8 cellular contexts compared by ENCODE assay signal in genomic region chr7:82443044-82443800, GRCh38. TPM values are rescaled to one million over a fixed set of nuclear protein-coding genes. Genes with fewer than 3 reads are reported as not detected.
DNase-seq lines count a peak whose midpoint lies in the region; ATAC-seq and TF ChIP-seq lines count a peak whose summit lies in the region.

CACNA2D1 (minus strand) TSS chr7:82443777.

- no peak for DNase-seq in AG04449 (ENCODE audit: low read depth, low spot score)
- peak; percentile 58 for DNase-seq in GM10266 (ENCODE audit: extremely low spot score)
- DNase-seq in NCI-H774 (lab: John Stamatoyannopoulos, UW), result peak; percentile 78
- no peak for DNase-seq in coronary artery (ENCODE audit: low spot score)
- DNase-seq in left colon, result peak in 1 of 2 donors; percentile 22
- DNase-seq in stimulated activated effector memory CD8-positive, alpha-beta T cell treated with anti-CD3 and anti-CD28 coated beads, Interleukin-12 subunit alpha, Interleukin-12 subunit beta, amount 100 ng/mL, for 72 hours (ENCODE audit: low spot score in 2 of 2), result no peak
- DNase-seq in NCI-H2196 treated with DMSO at 0.1 percent for 48 hours (lab: John Stamatoyannopoulos, UW; ENCODE audit: unreplicated experiment), result no peak

- POLR2A ChIA-PET in AG04449 (lab: Yijun Ruan, JAX), result no interaction called here

- peak within 1 kb of the TSS; percentile 93 to 96 for H3K27ac ChIP-seq in coronary artery

- CTCF ChIA-PET in AG04449 (lab: Yijun Ruan, JAX), result no interaction called here

- H3K4me3 Mint-ChIP-seq in stimulated activated effector memory CD8-positive, alpha-beta T cell treated with anti-CD3 and anti-CD28 coated beads, Interleukin-12 subunit alpha, Interleukin-12 subunit beta, amount 100 ng/mL, for 72 hours, result peak within 1 kb of the TSS; percentile 44

- no peak for TF ChIP-seq CTCF in AG04449 (IDR thresholded peaks at IDR 0.05; ENCODE audit: insufficient read depth, low read length, missing control alignments)
- no peak for TF ChIP-seq CTCF in GM10266 (IDR thresholded peaks at IDR 0.05; ENCODE audit: control insufficient read depth, insufficient read depth, low read depth, missing control alignments)
- TF ChIP-seq CTCF in coronary artery (IDR thresholded peaks at IDR 0.05), result no peak

- H3K4me3 ChIP-seq in AG04449 (ENCODE audit: low read depth, low read length) (peak within 1 kb of the TSS; percentile 80), coronary artery (peak within 1 kb of the TSS; percentile 94)

- no peak within 1 kb of the TSS for H3K27ac Mint-ChIP-seq in stimulated activated effector memory CD8-positive, alpha-beta T cell treated with anti-CD3 and anti-CD28 coated beads, Interleukin-12 subunit alpha, Interleukin-12 subunit beta, amount 100 ng/mL, for 72 hours

- peak; percentile 61 for ATAC-seq in left colon
- peak; percentile 36 for ATAC-seq in stimulated activated effector memory CD8-positive, alpha-beta T cell treated with anti-CD3 and anti-CD28 coated beads, Interleukin-12 subunit alpha, Interleukin-12 subunit beta, amount 100 ng/mL, for 72 hours
- no peak for ATAC-seq in HG03520 (IDR thresholded peaks at IDR 0.05; ENCODE audit: unreplicated experiment)

- no peaks in the 10 kb centered on the region for H3K9me3 Mint-ChIP-seq in stimulated activated effector memory CD8-positive, alpha-beta T cell treated with anti-CD3 and anti-CD28 coated beads, Interleukin-12 subunit alpha, Interleukin-12 subunit beta, amount 100 ng/mL, for 72 hours

- H3K4me1 Mint-ChIP-seq in stimulated activated effector memory CD8-positive, alpha-beta T cell treated with anti-CD3 and anti-CD28 coated beads, Interleukin-12 subunit alpha, Interleukin-12 subunit beta, amount 100 ng/mL, for 72 hours, result no peaks in the 10 kb centered on the region

- intact Hi-C loops in left colon (cut with DNase I, micrococcal nuclease), result no loop called here

- no peaks in the 10 kb centered on the region for H3K36me3 Mint-ChIP-seq in stimulated activated effector memory CD8-positive, alpha-beta T cell treated with anti-CD3 and anti-CD28 coated beads, Interleukin-12 subunit alpha, Interleukin-12 subunit beta, amount 100 ng/mL, for 72 hours

RNA-seq across cellular contexts. Expression of gene CACNA2D1, which starts in this region (rescaled TPM):
- total RNA-seq in left colon, result 10 to 100 TPM in 1 of 2 donors, 1 to 10 TPM in 1; 2.5 to 10.9 TPM

Comparison
In these comparisons a context has a peak if more than half of its experiments do, and no peak if none do; other contexts are left out.
1. DNase-seq: peak in GM10266 (single experiment) and NCI-H774 (single experiment); none in AG04449 (single experiment), coronary artery (single experiment), stimulated activated effector memory CD8-positive, alpha-beta T cell treated with anti-CD3 and anti-CD28 coated beads, Interleukin-12 subunit alpha, Interleukin-12 subunit beta, amount 100 ng/mL, for 72 hours (0 of 2) and NCI-H2196 treated with DMSO at 0.1 percent for 48 hours (single experiment).